In the genomic region with DNA sequence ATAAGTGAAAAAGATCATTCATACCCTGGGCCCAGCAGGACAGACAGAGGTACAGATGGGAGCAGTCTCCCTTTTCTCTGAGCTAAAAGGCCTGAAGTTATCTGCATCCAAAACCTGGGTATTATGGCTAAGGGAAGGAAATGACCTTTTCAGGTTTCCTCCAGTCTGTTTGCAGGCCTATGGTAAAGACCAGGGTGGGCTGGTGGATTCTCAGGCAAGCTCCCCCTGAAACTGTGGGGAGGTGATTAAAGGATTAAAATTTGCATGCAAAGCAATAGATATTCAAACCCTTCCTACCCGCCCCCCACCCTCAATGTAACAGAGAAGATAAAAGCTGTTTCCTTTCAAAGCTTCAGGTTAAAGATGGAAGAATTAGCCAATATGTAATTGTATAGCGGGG, we compare ENCODE assay signal across 17 cellular contexts.
DNase-seq lines count a peak whose midpoint lies in the region; ATAC-seq and TF ChIP-seq lines count a peak whose summit lies in the region.
"Had no signal": no experiment of that assay in that cellular context is flagged by ENCODE, and none has a peak within 500 bp of the region (broad histone marks: within the 10 kb centered on the region; RNA-seq: fewer than 3 reads in every experiment).

No MANE protein-coding gene starts in this region.

- H3K36me3 Mint-ChIP-seq in activated naive CD4-positive, alpha-beta T cell treated with anti-CD3 and anti-CD28 coated beads, Interleukin-2, amount 50 U/mL, for 24 hours: no peaks in the 10 kb centered on the region
- H3K36me3 Mint-ChIP-seq in WTC11: no peaks in the 10 kb centered on the region

- no peak for TF ChIP-seq CTCF in WTC11 (IDR thresholded peaks at IDR 0.05)

- peak overlapping the region; percentile 23 for H3K27ac Mint-ChIP-seq in activated naive CD4-positive, alpha-beta T cell treated with anti-CD3 and anti-CD28 coated beads, Interleukin-2, amount 50 U/mL, for 24 hours
- peak overlapping the region; percentile 57; the same call in 1 of the 2 replicates for H3K27ac Mint-ChIP-seq in WTC11
- H3K27ac Mint-ChIP-seq: HFFc6 had no signal

- no peak for DNase-seq in activated naive CD4-positive, alpha-beta T cell (lab: John Stamatoyannopoulos, UW)
- DNase-seq in WTC11 (ENCODE audit: low spot score) (no peak), SIG-M5 treated with dmso at 0.1 percent for 504 hours (lab: John Stamatoyannopoulos, UW; ENCODE audit: unreplicated experiment) (no peak), T-helper 9 cell (no peak)
- DNase-seq in activated T-cell treated with anti-CD3 and anti-CD28 coated beads, Interleukin-2, amount 50 U/mL, for 48 hours: no peak
- DNase-seq: AML-193, DMS79, EL, GM23248, HCEC 1CT, HFFc6 had no signal

- H3K27me3 Mint-ChIP-seq in activated naive CD4-positive, alpha-beta T cell treated with anti-CD3 and anti-CD28 coated beads, Interleukin-2, amount 50 U/mL, for 24 hours: no peaks in the 10 kb centered on the region
- no peaks in the 10 kb centered on the region for H3K27me3 Mint-ChIP-seq in WTC11 (ENCODE audit: low read depth)

- no peaks in the 10 kb centered on the region for H3K9me3 ChIP-seq in iPS-18a (ENCODE audit: control insufficient read depth, low read depth, low read length)
- H3K9me3 ChIP-seq: BLaER1 had no signal

- H3K4me1 ChIP-seq in iPS-18a (ENCODE audit: control insufficient read depth, low read depth, low read length): peaks cover 28% of the 10 kb centered on the region

- CTCF ChIA-PET in WTC11 (lab: Charles Lee): interaction anchor here (0.7 to 1.8 kb wide), 6 partner anchors 10 to 775 kb away, joined by 3 to 9 read pairs (median 5); no protein-coding TSS in a partner anchor

- no peaks in the 10 kb centered on the region for H3K36me3 ChIP-seq in iPS-18a (ENCODE audit: control insufficient read depth, low read depth, low read length)
- H3K36me3 ChIP-seq: BLaER1 had no signal

- no peak overlapping the region for H3K27ac ChIP-seq in iPS-18a (ENCODE audit: low read length)
- H3K27ac ChIP-seq: 22Rv1, BLaER1, GM23248 had no signal

- peak; percentile 75 for ATAC-seq in WTC11
- no peak for ATAC-seq in HG02588 (IDR thresholded peaks at IDR 0.05; ENCODE audit: unreplicated experiment)

- peak overlapping the region; percentile 21 for H3K4me3 ChIP-seq in iPS-18a (ENCODE audit: low read length)
- H3K4me3 ChIP-seq: BLaER1, GM23248, K562 had no signal

- POLR2A ChIA-PET in WTC11 (lab: Charles Lee): no interaction called here

- H3K4me1 Mint-ChIP-seq in activated naive CD4-positive, alpha-beta T cell treated with anti-CD3 and anti-CD28 coated beads, Interleukin-2, amount 50 U/mL, for 24 hours: peaks cover 24% of the 10 kb centered on the region
- peaks cover 45% of the 10 kb centered on the region for H3K4me1 Mint-ChIP-seq in WTC11

- H3K27me3 ChIP-seq in iPS-18a (ENCODE audit: control insufficient read depth, insufficient read depth, low read length): no peaks in the 10 kb centered on the region
- H3K27me3 ChIP-seq: BLaER1 had no signal

- H3K4me3 Mint-ChIP-seq in activated naive CD4-positive, alpha-beta T cell treated with anti-CD3 and anti-CD28 coated beads, Interleukin-2, amount 50 U/mL, for 24 hours: no peak overlapping the region
- peak overlapping the region; percentile 14; the same call in 1 of the 2 replicates for H3K4me3 Mint-ChIP-seq in WTC11
- H3K4me3 Mint-ChIP-seq: HFFc6 had no signal

- H3K9ac ChIP-seq in iPS-18a (ENCODE audit: low read length): no peak overlapping the region
- H3K9ac ChIP-seq: BLaER1, GM23248 had no signal

- no peaks in the 10 kb centered on the region for H3K9me3 Mint-ChIP-seq in activated naive CD4-positive, alpha-beta T cell treated with anti-CD3 and anti-CD28 coated beads, Interleukin-2, amount 50 U/mL, for 24 hours
- peaks cover 9% of the 10 kb centered on the region; the same call in 1 of the 2 replicates for H3K9me3 Mint-ChIP-seq in WTC11
- H3K9me3 Mint-ChIP-seq: HFFc6 had no signal

TF ChIP-seq in WTC11, 78 proteins besides CTCF, POLR2A, EP300 and RAD21:
- no peak for TF ChIP-seq NFE2L1 (CRISPR knock-in tag; IDR thresholded peaks at IDR 0.05)
- TF ChIP-seq, protein P1, sequence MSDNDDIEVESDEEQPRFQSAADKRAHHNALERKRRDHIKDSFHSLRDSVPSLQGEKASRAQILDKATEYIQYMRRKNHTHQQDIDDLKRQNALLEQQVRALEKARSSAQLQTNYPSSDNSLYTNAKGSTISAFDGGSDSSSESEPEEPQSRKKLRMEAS (CRISPR knock-in tag; IDR thresholded peaks at IDR 0.05): no peak
- 0 out of 2 replicates have a peak, but pooled peaks have one; percentile 30 for TF ChIP-seq SP1 (CRISPR knock-in tag; conservative IDR thresholded peaks at IDR 0.05)
- TF ChIP-seq, protein P2, sequence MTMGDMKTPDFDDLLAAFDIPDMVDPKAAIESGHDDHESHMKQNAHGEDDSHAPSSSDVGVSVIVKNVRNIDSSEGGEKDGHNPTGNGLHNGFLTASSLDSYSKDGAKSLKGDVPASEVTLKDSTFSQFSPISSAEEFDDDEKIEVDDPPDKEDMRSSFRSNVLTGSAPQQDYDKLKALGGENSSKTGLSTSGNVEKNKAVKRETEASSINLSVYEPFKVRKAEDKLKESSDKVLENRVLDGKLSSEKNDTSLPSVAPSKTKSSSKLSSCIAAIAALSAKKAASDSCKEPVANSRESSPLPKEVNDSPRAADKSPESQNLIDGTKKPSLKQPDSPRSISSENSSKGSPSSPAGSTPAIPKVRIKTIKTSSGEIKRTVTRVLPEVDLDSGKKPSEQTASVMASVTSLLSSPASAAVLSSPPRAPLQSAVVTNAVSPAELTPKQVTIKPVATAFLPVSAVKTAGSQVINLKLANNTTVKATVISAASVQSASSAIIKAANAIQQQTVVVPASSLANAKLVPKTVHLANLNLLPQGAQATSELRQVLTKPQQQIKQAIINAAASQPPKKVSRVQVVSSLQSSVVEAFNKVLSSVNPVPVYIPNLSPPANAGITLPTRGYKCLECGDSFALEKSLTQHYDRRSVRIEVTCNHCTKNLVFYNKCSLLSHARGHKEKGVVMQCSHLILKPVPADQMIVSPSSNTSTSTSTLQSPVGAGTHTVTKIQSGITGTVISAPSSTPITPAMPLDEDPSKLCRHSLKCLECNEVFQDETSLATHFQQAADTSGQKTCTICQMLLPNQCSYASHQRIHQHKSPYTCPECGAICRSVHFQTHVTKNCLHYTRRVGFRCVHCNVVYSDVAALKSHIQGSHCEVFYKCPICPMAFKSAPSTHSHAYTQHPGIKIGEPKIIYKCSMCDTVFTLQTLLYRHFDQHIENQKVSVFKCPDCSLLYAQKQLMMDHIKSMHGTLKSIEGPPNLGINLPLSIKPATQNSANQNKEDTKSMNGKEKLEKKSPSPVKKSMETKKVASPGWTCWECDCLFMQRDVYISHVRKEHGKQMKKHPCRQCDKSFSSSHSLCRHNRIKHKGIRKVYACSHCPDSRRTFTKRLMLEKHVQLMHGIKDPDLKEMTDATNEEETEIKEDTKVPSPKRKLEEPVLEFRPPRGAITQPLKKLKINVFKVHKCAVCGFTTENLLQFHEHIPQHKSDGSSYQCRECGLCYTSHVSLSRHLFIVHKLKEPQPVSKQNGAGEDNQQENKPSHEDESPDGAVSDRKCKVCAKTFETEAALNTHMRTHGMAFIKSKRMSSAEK (CRISPR knock-in tag; IDR thresholded peaks at IDR 0.05; ENCODE audit: borderline replicate concordance): no peak
- TF ChIP-seq, protein P3, sequence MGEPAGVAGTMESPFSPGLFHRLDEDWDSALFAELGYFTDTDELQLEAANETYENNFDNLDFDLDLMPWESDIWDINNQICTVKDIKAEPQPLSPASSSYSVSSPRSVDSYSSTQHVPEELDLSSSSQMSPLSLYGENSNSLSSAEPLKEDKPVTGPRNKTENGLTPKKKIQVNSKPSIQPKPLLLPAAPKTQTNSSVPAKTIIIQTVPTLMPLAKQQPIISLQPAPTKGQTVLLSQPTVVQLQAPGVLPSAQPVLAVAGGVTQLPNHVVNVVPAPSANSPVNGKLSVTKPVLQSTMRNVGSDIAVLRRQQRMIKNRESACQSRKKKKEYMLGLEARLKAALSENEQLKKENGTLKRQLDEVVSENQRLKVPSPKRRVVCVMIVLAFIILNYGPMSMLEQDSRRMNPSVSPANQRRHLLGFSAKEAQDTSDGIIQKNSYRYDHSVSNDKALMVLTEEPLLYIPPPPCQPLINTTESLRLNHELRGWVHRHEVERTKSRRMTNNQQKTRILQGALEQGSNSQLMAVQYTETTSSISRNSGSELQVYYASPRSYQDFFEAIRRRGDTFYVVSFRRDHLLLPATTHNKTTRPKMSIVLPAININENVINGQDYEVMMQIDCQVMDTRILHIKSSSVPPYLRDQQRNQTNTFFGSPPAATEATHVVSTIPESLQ (CRISPR knock-in tag; IDR thresholded peaks at IDR 0.05): no peak
- TF ChIP-seq, protein P4, sequence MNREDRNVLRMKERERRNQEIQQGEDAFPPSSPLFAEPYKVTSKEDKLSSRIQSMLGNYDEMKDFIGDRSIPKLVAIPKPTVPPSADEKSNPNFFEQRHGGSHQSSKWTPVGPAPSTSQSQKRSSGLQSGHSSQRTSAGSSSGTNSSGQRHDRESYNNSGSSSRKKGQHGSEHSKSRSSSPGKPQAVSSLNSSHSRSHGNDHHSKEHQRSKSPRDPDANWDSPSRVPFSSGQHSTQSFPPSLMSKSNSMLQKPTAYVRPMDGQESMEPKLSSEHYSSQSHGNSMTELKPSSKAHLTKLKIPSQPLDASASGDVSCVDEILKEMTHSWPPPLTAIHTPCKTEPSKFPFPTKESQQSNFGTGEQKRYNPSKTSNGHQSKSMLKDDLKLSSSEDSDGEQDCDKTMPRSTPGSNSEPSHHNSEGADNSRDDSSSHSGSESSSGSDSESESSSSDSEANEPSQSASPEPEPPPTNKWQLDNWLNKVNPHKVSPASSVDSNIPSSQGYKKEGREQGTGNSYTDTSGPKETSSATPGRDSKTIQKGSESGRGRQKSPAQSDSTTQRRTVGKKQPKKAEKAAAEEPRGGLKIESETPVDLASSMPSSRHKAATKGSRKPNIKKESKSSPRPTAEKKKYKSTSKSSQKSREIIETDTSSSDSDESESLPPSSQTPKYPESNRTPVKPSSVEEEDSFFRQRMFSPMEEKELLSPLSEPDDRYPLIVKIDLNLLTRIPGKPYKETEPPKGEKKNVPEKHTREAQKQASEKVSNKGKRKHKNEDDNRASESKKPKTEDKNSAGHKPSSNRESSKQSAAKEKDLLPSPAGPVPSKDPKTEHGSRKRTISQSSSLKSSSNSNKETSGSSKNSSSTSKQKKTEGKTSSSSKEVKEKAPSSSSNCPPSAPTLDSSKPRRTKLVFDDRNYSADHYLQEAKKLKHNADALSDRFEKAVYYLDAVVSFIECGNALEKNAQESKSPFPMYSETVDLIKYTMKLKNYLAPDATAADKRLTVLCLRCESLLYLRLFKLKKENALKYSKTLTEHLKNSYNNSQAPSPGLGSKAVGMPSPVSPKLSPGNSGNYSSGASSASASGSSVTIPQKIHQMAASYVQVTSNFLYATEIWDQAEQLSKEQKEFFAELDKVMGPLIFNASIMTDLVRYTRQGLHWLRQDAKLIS (CRISPR knock-in tag; IDR thresholded peaks at IDR 0.05; ENCODE audit: borderline replicate concordance): no peak
